13 cellular contexts compared by ENCODE assay signal in the genomic region with DNA sequence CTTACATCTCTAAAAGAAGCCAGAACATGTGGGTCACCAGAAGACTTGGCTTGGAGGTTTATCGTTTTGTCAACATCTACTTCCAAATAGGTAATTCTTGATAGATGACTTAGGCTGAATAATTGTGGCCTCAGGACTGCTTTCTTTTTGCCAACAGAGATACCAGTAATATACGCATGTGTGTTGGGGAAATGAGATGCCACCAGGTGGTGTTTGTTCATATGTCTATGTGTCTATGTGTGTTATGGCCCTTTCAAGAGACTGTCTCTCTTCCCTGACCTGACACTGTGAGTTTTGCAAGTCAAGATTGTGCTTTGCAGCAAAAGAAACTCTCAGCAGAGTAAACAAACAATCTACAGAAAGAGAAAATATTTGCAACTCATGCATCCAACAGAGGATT. TPM values are rescaled to one million over a fixed set of nuclear protein-coding genes. Genes with fewer than 3 reads are reported as not detected.
DNase-seq lines count a peak whose midpoint lies in the region; ATAC-seq and TF ChIP-seq lines count a peak whose summit lies in the region.
"Had no signal": no experiment of that assay in that cellular context is flagged by ENCODE, and none has a peak within 500 bp of the region (broad histone marks: within the 10 kb centered on the region; RNA-seq: fewer than 3 reads in every experiment).

No MANE protein-coding gene starts in this region.

- ATAC-seq in GM21786 (IDR thresholded peaks at IDR 0.05; ENCODE audit: unreplicated experiment) (peak; percentile 48), HG03565 (IDR thresholded peaks at IDR 0.05; ENCODE audit: unreplicated experiment) (no peak), HG03280 (IDR thresholded peaks at IDR 0.05; ENCODE audit: unreplicated experiment) (no peak), left ventricle myocardium superior (no peak)
- ATAC-seq: psoas muscle had no signal

- no peak overlapping the region for H2AFZ ChIP-seq in OCI-LY1 (ENCODE audit: low read length)

- H3K27ac ChIP-seq in OCI-LY1 (ENCODE audit: low read depth, low read length, poor library complexity, severe bottlenecking): no peak overlapping the region
- H3K27ac ChIP-seq: psoas muscle had no signal

- H3K79me2 ChIP-seq in OCI-LY1 (ENCODE audit: insufficient read depth, low read length): no peaks in the 10 kb centered on the region

- H3K9me3 ChIP-seq in OCI-LY1 (ENCODE audit: low read length): no peaks in the 10 kb centered on the region
- H3K9me3 ChIP-seq: psoas muscle had no signal

- H3K36me3 ChIP-seq in OCI-LY1 (ENCODE audit: insufficient read depth, low read length): no peaks in the 10 kb centered on the region

- no peaks in the 10 kb centered on the region for H3F3A ChIP-seq in OCI-LY1 (ENCODE audit: insufficient read depth, low read length)

- no peak overlapping the region for H3K9ac ChIP-seq in OCI-LY1 (ENCODE audit: low read length)

- H3K4me2 ChIP-seq in OCI-LY1 (ENCODE audit: low read length): no peak overlapping the region

- no peaks in the 10 kb centered on the region for H3K9me2 ChIP-seq in OCI-LY1 (ENCODE audit: low read depth, low read length)

- peak; percentile 24 for DNase-seq in EH (ENCODE audit: low read depth)
- DNase-seq in erythroblast (lab: John Stamatoyannopoulos, UW): peak; percentile 7 to 27
- no peak for DNase-seq in NCI-H1105 treated with DMSO at 0.1 percent for 48 hours (lab: John Stamatoyannopoulos, UW)
- no peak for DNase-seq in left ventricle myocardium superior
- DNase-seq: activated CD4-positive, alpha-beta memory T cell treated with anti-CD3 and anti-CD28 coated beads, Interleukin-2, amount 10 ng/mL, durations not matched to agents 7 days and 5 days; DMS153; IMR-90; psoas muscle had no signal

- H3K27me3 ChIP-seq in OCI-LY1 (ENCODE audit: insufficient read depth, low read length): peaks cover 3% of the 10 kb centered on the region; the same call in 1 of the 2 replicates

- TF ChIP-seq POLR2A in erythroblast (IDR thresholded peaks at IDR 0.05; ENCODE audit: low read length): no peak

- TF ChIP-seq CTCF in OCI-LY1 (IDR thresholded peaks at IDR 0.05; ENCODE audit: low read length): peak; percentile 44

- no peak overlapping the region for H3K4me3 ChIP-seq in OCI-LY1 (ENCODE audit: low read depth, low read length, poor library complexity, severe bottlenecking)
- H3K4me3 ChIP-seq: psoas muscle had no signal

- no peaks in the 10 kb centered on the region for H3K4me1 ChIP-seq in OCI-LY1 (ENCODE audit: insufficient read depth, low read length, severe bottlenecking)

- H4K20me1 ChIP-seq in OCI-LY1 (ENCODE audit: insufficient read depth, low read length): no peaks in the 10 kb centered on the region

- intact Hi-C loops in left ventricle myocardium superior (cut with micrococcal nuclease): no loop called here

RNA-seq across cellular contexts. Expression of a gene that starts 31.6 kb away (rescaled TPM):
- not detected for total RNA-seq in left ventricle myocardium superior
- total RNA-seq: activated CD4-positive, alpha-beta memory T cell treated with anti-CD3 and anti-CD28 coated beads, Interleukin-2, amount 10 ng/mL, durations not matched to agents 7 days and 5 days; IMR-90; lower leg skin had no signal

RNA-seq across cellular contexts. Expression of a gene that starts 47.2 kb away (rescaled TPM):
- total RNA-seq in left ventricle myocardium superior: 11.2 TPM

Comparison
In these comparisons a context has a peak if more than half of its experiments do, and no peak if none do; other contexts are left out.
1. DNase-seq: peak in EH (single experiment) and erythroblast (2 of 2); none in NCI-H1105 treated with DMSO at 0.1 percent for 48 hours (single experiment) and left ventricle myocardium superior (single experiment).